ENCODE assay signal across 8 cellular contexts in the genomic region with DNA sequence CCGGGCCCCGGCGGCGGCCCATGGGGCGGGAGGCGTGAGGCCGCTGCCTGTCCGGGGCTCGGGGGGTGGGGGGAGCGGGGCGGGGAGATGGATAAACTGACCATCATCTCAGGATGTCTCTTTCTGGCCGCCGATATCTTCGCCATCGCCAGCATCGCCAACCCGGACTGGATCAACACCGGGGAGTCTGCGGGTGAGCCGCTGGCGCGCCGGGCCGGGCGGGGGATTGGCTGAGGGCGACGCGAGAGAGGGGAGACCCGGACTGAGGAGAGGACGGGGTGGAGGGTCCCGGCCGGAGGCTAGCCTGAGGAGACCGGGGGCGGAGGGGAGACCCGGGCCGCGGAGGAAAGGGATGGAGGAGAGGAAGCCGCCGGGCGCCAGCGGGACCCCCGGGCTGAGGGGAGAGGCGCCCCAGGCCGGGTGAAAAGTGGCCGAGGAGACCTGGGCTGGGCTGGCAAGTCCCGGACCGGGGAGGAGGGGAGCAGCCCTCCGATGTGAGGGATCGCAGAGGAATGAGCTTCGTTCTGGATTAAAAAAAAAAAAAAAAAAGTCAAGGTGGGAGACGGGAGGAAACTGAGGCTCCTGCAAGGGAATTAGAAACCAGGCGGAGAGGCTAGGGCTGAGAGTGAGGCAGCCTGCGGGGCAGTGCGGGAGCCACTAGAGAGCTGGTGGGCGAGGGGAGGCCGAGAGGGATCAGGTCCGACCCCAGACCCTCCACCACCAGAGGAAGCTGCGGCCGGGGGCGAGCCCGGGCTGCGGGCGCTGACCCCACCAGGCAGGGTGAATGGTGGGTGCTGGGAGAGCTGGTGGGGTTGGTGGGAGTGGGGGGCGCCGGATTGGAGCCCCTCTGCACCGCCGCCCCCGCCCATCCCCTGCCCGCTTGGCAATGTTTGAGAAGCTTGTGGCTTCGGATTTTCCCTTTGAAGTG. TPM values are rescaled to one million over a fixed set of nuclear protein-coding genes. Genes with fewer than 3 reads are reported as not detected.
A peak's percentile ranks its signal among the peaks of the same experiment; 100 is the strongest.
DNase-seq lines count a peak whose midpoint lies in the region; ATAC-seq, FAIRE-seq and TF ChIP-seq lines count a peak whose summit lies in the region.

No MANE protein-coding gene starts in this region.

- CTCF ChIA-PET in OCI-LY7 (lab: Charles Lee; ENCODE audit: unreplicated experiment), result interaction anchor here (0.6 to 1.1 kb wide), 3 partner anchors 28 to 173 kb away, joined by 3 to 4 read pairs (median 3); no protein-coding TSS in a partner anchor

- no peaks in the 10 kb centered on the region for H3K9me2 ChIP-seq in OCI-LY7 (ENCODE audit: insufficient read depth, low read length)

- H3K4me2 ChIP-seq in OCI-LY7 (ENCODE audit: low read length) (peak overlapping the region; percentile 97), keratinocyte (ENCODE audit: control insufficient read depth, extremely low read depth, insufficient read depth, low read depth, low read length) (peak overlapping the region; percentile 58)

- H2AFZ ChIP-seq in OCI-LY7 (ENCODE audit: low read length) (peak overlapping the region; percentile 47; the same call in 1 of the 2 replicates), keratinocyte (ENCODE audit: control insufficient read depth, low read length) (no peak overlapping the region)

- H3K79me2 ChIP-seq in OCI-LY7 (ENCODE audit: insufficient read depth, low read depth, low read length) (peaks cover 5% of the 10 kb centered on the region; the same call in 1 of the 2 replicates), keratinocyte (ENCODE audit: control insufficient read depth, insufficient read depth, low read length) (peaks cover 60% of the 10 kb centered on the region)

- POLR2A ChIA-PET in OCI-LY7 (lab: Charles Lee), result interaction anchor here (1.2 to 1.9 kb wide), 7 partner anchors 12 to 180 kb away, joined by 3 to 10 read pairs (median 4); a partner anchor contains a TSS

- no peaks in the 10 kb centered on the region for H3K27me3 ChIP-seq in body of pancreas
- no peaks in the 10 kb centered on the region for H3K27me3 ChIP-seq in keratinocyte (ENCODE audit: control insufficient read depth, extremely low read depth, insufficient read depth, low read length)

- H3K27ac ChIP-seq in OCI-LY7 (ENCODE audit: low read depth, low read length, poor library complexity, severe bottlenecking), result no peak overlapping the region
- H3K27ac ChIP-seq in body of pancreas, result peak overlapping the region in 2 of 4 donors; percentile 35 to 52
- H3K27ac ChIP-seq in keratinocyte (ENCODE audit: control insufficient read depth, insufficient read depth, low read length), result peak overlapping the region; percentile 64

- no peaks in the 10 kb centered on the region for H4K20me1 ChIP-seq in OCI-LY7 (ENCODE audit: insufficient read depth, low read length)
- peaks cover 7% of the 10 kb centered on the region for H4K20me1 ChIP-seq in keratinocyte (ENCODE audit: control insufficient read depth, extremely low read depth, insufficient read depth, low read length)

- TF ChIP-seq POLR2A in body of pancreas (IDR thresholded peaks at IDR 0.05), result no peak

- peak overlapping the region; percentile 80 for H3K4me3 ChIP-seq in AG10803 (ENCODE audit: low read length)
- peak overlapping the region; percentile 99 for H3K4me3 ChIP-seq in OCI-LY7 (ENCODE audit: low read depth, low read length, poor library complexity, severe bottlenecking)
- peak overlapping the region; percentile 58 to 97 for H3K4me3 ChIP-seq in body of pancreas
- H3K4me3 ChIP-seq in keratinocyte (ENCODE audit: control insufficient read depth in 2 of 3, extremely low read depth in 1 of 3, insufficient read depth in 2 of 3, low read depth in 1 of 3, low read length in 3 of 3), result peak overlapping the region; percentile 86 to 93 (median 91)

- peak overlapping the region; percentile 83 for H3K9ac ChIP-seq in keratinocyte (ENCODE audit: control insufficient read depth, extremely low read depth, insufficient read depth, low read length)

- DNase-seq in AG10803 (ENCODE audit: low read depth) (no peak), OCI-LY7 (ENCODE audit: low spot score) (peak; percentile 25), body of pancreas (peak; percentile 13 to 30 (median 18)), keratinocyte (ENCODE audit: low read depth, low spot score) (no peak)
- DNase-seq in stimulated activated CD4-positive, alpha-beta T cell treated with anti-CD3 and anti-CD28 coated beads, Interleukin-15, amount 100 ng/mL, for 24 hours, result peak; percentile 42

- H3K4me1 ChIP-seq in OCI-LY7 (ENCODE audit: insufficient read depth, low read length, poor library complexity, severe bottlenecking), result peaks cover 19% of the 10 kb centered on the region
- peaks cover 16% of the 10 kb centered on the region for H3K4me1 ChIP-seq in body of pancreas
- peaks cover 24% of the 10 kb centered on the region for H3K4me1 ChIP-seq in keratinocyte (ENCODE audit: control insufficient read depth, extremely low read depth, insufficient read depth, low read length)

- peak; percentile 15 for ATAC-seq in GM19463 (IDR thresholded peaks at IDR 0.05; ENCODE audit: unreplicated experiment)
- ATAC-seq in body of pancreas, result peak; percentile 29
- no peak for ATAC-seq in GM18517 (IDR thresholded peaks at IDR 0.05; ENCODE audit: unreplicated experiment)
- no peak for ATAC-seq in GM18870 (IDR thresholded peaks at IDR 0.05; ENCODE audit: unreplicated experiment)

- no peak for FAIRE-seq in keratinocyte (lab: Jason Lieb, UNC)

- no peak for TF ChIP-seq CTCF in AG10803 (conservative IDR thresholded peaks at IDR 0.05; ENCODE audit: low read length)
- no peak for TF ChIP-seq CTCF in OCI-LY7 (conservative IDR thresholded peaks at IDR 0.05; ENCODE audit: low read length)
- no peak for TF ChIP-seq CTCF in body of pancreas (IDR thresholded peaks at IDR 0.05)
- no peak for TF ChIP-seq CTCF in keratinocyte (optimal IDR thresholded peaks at IDR 0.05 in 1 of 3, IDR thresholded peaks at IDR 0.05 in 1 of 3, conservative IDR thresholded peaks at IDR 0.05 in 1 of 3; ENCODE audit: extremely low read depth in 1 of 3, insufficient read depth in 2 of 3, low read length in 3 of 3)

- dilution Hi-C loops in keratinocyte (cut with MboI; ENCODE audit: extremely low pct_ligation_motif_present, low sequenced_read_pairs), result no loop called here

- BruUV-seq in OCI-LY7 (replicated peaks; lab: Mats Ljungman, UMichigan), result no TSS peak

- intact Hi-C loops in OCI-LY7 (cut with micrococcal nuclease; ENCODE audit: unreplicated experiment) (loop anchor here (5.0 kb wide), 1 partner anchor 289 kb away; a partner anchor contains a TSS), body of pancreas (cut with DNase I) (loop anchor here (5.0 to 10.0 kb wide), 2 partner anchors 69 to 296 kb away; no protein-coding TSS in a partner anchor)

- H3K36me3 ChIP-seq in OCI-LY7 (ENCODE audit: insufficient read depth, low read length) (no peaks in the 10 kb centered on the region), body of pancreas (replicated peaks in 1 of 2; ENCODE audit: insufficient read depth in 1 of 2, low read depth in 2 of 2) (no peaks in the 10 kb centered on the region), keratinocyte (ENCODE audit: control insufficient read depth in 2 of 2, extremely low read depth in 1 of 2, insufficient read depth in 2 of 2, low read length in 2 of 2) (peaks cover 0 to 3% of the 10 kb centered on the region in 2 experiments)

- no peaks in the 10 kb centered on the region for H3K9me3 ChIP-seq in OCI-LY7 (ENCODE audit: low read length)
- H3K9me3 ChIP-seq in body of pancreas, result no peaks in the 10 kb centered on the region
- no peaks in the 10 kb centered on the region for H3K9me3 ChIP-seq in keratinocyte (ENCODE audit: control insufficient read depth, low read depth, low read length)

- H3K9me1 ChIP-seq in keratinocyte (ENCODE audit: control insufficient read depth, extremely low read depth, insufficient read depth, low read length), result peaks cover 2% of the 10 kb centered on the region

- 1% methylated on average over 27 to 63 of the region's 70 CpGs for WGBS in body of pancreas, 2 donors

RNA-seq across cellular contexts. Expression of a gene that starts 0.6 kb away (rescaled TPM):
- 6.8 and 9.6 TPM in 2 replicates for total RNA-seq in OCI-LY7 (2014; rRNA removed; shearing (Covaris generic))
- total RNA-seq in OCI-LY7 (2022) (9.8 TPM in 2 replicates), body of pancreas (10 to 100 TPM in 1 of 2 donors, 1 to 10 TPM in 1; 3.6 to 13.2 TPM)
- 15.7 to 26.2 TPM (median 16.9 TPM) in 3 replicates for polyA plus RNA-seq in keratinocyte
- polyA plus RNA-seq in keratinocyte (2011; ENCODE audit: low read depth), result 2.3 TPM
- 9.1 and 16.3 TPM in 2 replicates for polyA plus RNA-seq in keratinocyte (2011; cell fraction: cytosol; rRNA removed)
- polyA plus RNA-seq in keratinocyte (2011; cell fraction: nucleus; rRNA removed), result 34.2 and 40.5 TPM in 2 replicates
- polyA plus RNA-seq in keratinocyte (2012; ENCODE audit: low replicate concordance), result 14.5 and 15.9 TPM in 2 replicates
- 9.6 to 19.5 TPM (median 14.5 TPM) in 3 replicates for polyA minus RNA-seq in keratinocyte
- polyA minus RNA-seq in keratinocyte (2011; cell fraction: cytosol; rRNA and poly(A)+ RNA removed), result 8.6 TPM
- polyA minus RNA-seq in keratinocyte (2011; cell fraction: nucleus; rRNA and poly(A)+ RNA removed), result 21.1 and 33.3 TPM in 2 replicates

RNA-seq across cellular contexts. Expression of a gene that starts 7.6 kb away (rescaled TPM):
- total RNA-seq in OCI-LY7 (2014; rRNA removed; shearing (Covaris generic)), result not detected in 2 replicates
- not detected in 2 replicates for total RNA-seq in OCI-LY7 (2022)
- total RNA-seq in body of pancreas, result not detected
- not detected in 3 replicates for polyA plus RNA-seq in keratinocyte
- polyA plus RNA-seq in keratinocyte (2011; ENCODE audit: low read depth), result not detected
- polyA plus RNA-seq in keratinocyte (2011; cell fraction: cytosol; rRNA removed), result not detected in 2 replicates
- not detected in 2 replicates for polyA plus RNA-seq in keratinocyte (2011; cell fraction: nucleus; rRNA removed)
- polyA plus RNA-seq in keratinocyte (2012; ENCODE audit: low replicate concordance), result not detected in 2 replicates
- not detected in 3 replicates for polyA minus RNA-seq in keratinocyte
- not detected for polyA minus RNA-seq in keratinocyte (2011; cell fraction: cytosol; rRNA and poly(A)+ RNA removed)
- not detected in 2 replicates for polyA minus RNA-seq in keratinocyte (2011; cell fraction: nucleus; rRNA and poly(A)+ RNA removed)

RNA-seq across cellular contexts. Expression of a gene that starts 55.3 kb away (rescaled TPM):
- 121 and 129 TPM in 2 replicates for total RNA-seq in OCI-LY7 (2014; rRNA removed; shearing (Covaris generic))
- 202 and 210 TPM in 2 replicates for total RNA-seq in OCI-LY7 (2022)
- total RNA-seq in body of pancreas, result 100 to 1,000 TPM in 1 of 2 donors, 10 to 100 TPM in 1; 63.3 to 128 TPM
- 188 to 255 TPM (median 226 TPM) in 3 replicates for polyA plus RNA-seq in keratinocyte
- polyA plus RNA-seq in keratinocyte (2011; ENCODE audit: low read depth), result 122 TPM
- polyA plus RNA-seq in keratinocyte (2011; cell fraction: cytosol; rRNA removed), result 213 and 229 TPM in 2 replicates
- 244 and 273 TPM in 2 replicates for polyA plus RNA-seq in keratinocyte (2011; cell fraction: nucleus; rRNA removed)
- polyA plus RNA-seq in keratinocyte (2012; ENCODE audit: low replicate concordance), result 166 and 231 TPM in 2 replicates
- polyA minus RNA-seq in keratinocyte, result 94.9 to 299 TPM (median 247 TPM) in 3 replicates
- 121 TPM for polyA minus RNA-seq in keratinocyte (2011; cell fraction: cytosol; rRNA and poly(A)+ RNA removed)
- polyA minus RNA-seq in keratinocyte (2011; cell fraction: nucleus; rRNA and poly(A)+ RNA removed), result 141 and 169 TPM in 2 replicates

Comparison
In these comparisons a context has a peak if more than half of its experiments do, and no peak if none do; other contexts are left out.
1. DNase-seq: peak in OCI-LY7 (single experiment), body of pancreas (4 of 4) and stimulated activated CD4-positive, alpha-beta T cell treated with anti-CD3 and anti-CD28 coated beads, Interleukin-15, amount 100 ng/mL, for 24 hours (single experiment); none in AG10803 (single experiment) and keratinocyte (single experiment).
2. ATAC-seq: peak in GM19463 (single experiment) and body of pancreas (single experiment); none in GM18517 (single experiment) and GM18870 (single experiment).
3. Peak in every context shown above with its lines, with median percentiles within 50 percentile points of each other: H3K4me3 ChIP-seq.